8 cellular contexts compared by ENCODE assay signal in genomic region chr14:23321572-23322547, GRCh38. TPM values are rescaled to one million over a fixed set of nuclear protein-coding genes. Genes with fewer than 3 reads are reported as not detected.
DNase-seq lines count a peak whose midpoint lies in the region; ATAC-seq and TF ChIP-seq lines count a peak whose summit lies in the region.

No MANE protein-coding gene starts in this region.

- peaks cover 8% of the 10 kb centered on the region for H3K9me3 Mint-ChIP-seq in activated CD4-positive, alpha-beta T cell treated with anti-CD3 and anti-CD28 coated beads, Interleukin-2, amount 10 ng/mL, durations not matched to agents 24 days and 14 days
- H3K9me3 Mint-ChIP-seq in memory B cell, result no peaks in the 10 kb centered on the region
- peaks cover 8% of the 10 kb centered on the region for H3K9me3 Mint-ChIP-seq in stimulated activated memory B cell treated with anti-CD40 and anti-IgM and Interleukin-4, amounts not matched to agents 10 μg/mL and 1 μg/mL and 100 μg/mL, for 72 hours

- H3K36me3 ChIP-seq in DOHH2 (ENCODE audit: control insufficient read depth, low read length) (peaks cover 57% of the 10 kb centered on the region), ectodermal cell (ENCODE audit: control insufficient read depth, insufficient read depth, low read length) (peaks cover 26% of the 10 kb centered on the region)

- H3K4me1 ChIP-seq in DOHH2 (ENCODE audit: control insufficient read depth, low read length) (peaks cover 22% of the 10 kb centered on the region), ectodermal cell (ENCODE audit: control insufficient read depth, insufficient read depth, low read length) (peaks cover 9% of the 10 kb centered on the region)

- H3K4me2 ChIP-seq in DOHH2 (ENCODE audit: low read length), result peak overlapping the region; percentile 69

- H3K27ac ChIP-seq in DOHH2 (ENCODE audit: low read depth, low read length), result peak overlapping the region; percentile 54
- peak overlapping the region; percentile 92 for H3K27ac ChIP-seq in ectodermal cell (ENCODE audit: insufficient read depth, low read depth, low read length, poor library complexity, severe bottlenecking)

- peak; percentile 70 for DNase-seq in M059J (ENCODE audit: low read depth)
- peak; percentile 85 for DNase-seq in activated CD4-positive, alpha-beta T cell treated with anti-CD3 and anti-CD28 coated beads, Interleukin-2, amount 10 ng/mL, durations not matched to agents 24 days and 14 days
- DNase-seq in memory B cell (ENCODE audit: low spot score in 2 of 2), result no peak
- no peak for DNase-seq in OCI-M2 (lab: John Stamatoyannopoulos, UW; ENCODE audit: unreplicated experiment)

- H3K27me3 ChIP-seq in DOHH2 (ENCODE audit: control insufficient read depth, low read length) (no peaks in the 10 kb centered on the region), ectodermal cell (ENCODE audit: control insufficient read depth, insufficient read depth, low read length, poor library complexity, severe bottlenecking) (no peaks in the 10 kb centered on the region)

- TF ChIP-seq CTCF in DOHH2 (IDR thresholded peaks at IDR 0.05; ENCODE audit: low read depth, low read length, poor library complexity, severe bottlenecking), result no peak

- peaks cover 25% of the 10 kb centered on the region for H3F3A ChIP-seq in DOHH2 (ENCODE audit: control insufficient read depth, insufficient read depth)

- H3K36me3 Mint-ChIP-seq in activated CD4-positive, alpha-beta T cell treated with anti-CD3 and anti-CD28 coated beads, Interleukin-2, amount 10 ng/mL, durations not matched to agents 24 days and 14 days (ENCODE audit: low read depth), result peaks cover 46% of the 10 kb centered on the region
- peaks cover 22% of the 10 kb centered on the region for H3K36me3 Mint-ChIP-seq in memory B cell
- H3K36me3 Mint-ChIP-seq in stimulated activated memory B cell treated with anti-CD40 and anti-IgM and Interleukin-4, amounts not matched to agents 10 μg/mL and 1 μg/mL and 100 μg/mL, for 72 hours, result peaks cover 46% of the 10 kb centered on the region

- H3K4me3 ChIP-seq in DOHH2 (ENCODE audit: low read length) (peak overlapping the region; percentile 98), ectodermal cell (ENCODE audit: insufficient read depth, low read depth, low read length) (peak overlapping the region; percentile 95)

- H3K79me2 ChIP-seq in DOHH2 (ENCODE audit: control insufficient read depth, low read length), result peaks cover 37% of the 10 kb centered on the region

- peaks cover 24% of the 10 kb centered on the region for H3K4me1 Mint-ChIP-seq in activated CD4-positive, alpha-beta T cell treated with anti-CD3 and anti-CD28 coated beads, Interleukin-2, amount 10 ng/mL, durations not matched to agents 24 days and 14 days
- H3K4me1 Mint-ChIP-seq in memory B cell, result peaks cover 26% of the 10 kb centered on the region
- H3K4me1 Mint-ChIP-seq in stimulated activated memory B cell treated with anti-CD40 and anti-IgM and Interleukin-4, amounts not matched to agents 10 μg/mL and 1 μg/mL and 100 μg/mL, for 72 hours, result peaks cover 36% of the 10 kb centered on the region

- H3K27ac Mint-ChIP-seq in activated CD4-positive, alpha-beta T cell treated with anti-CD3 and anti-CD28 coated beads, Interleukin-2, amount 10 ng/mL, durations not matched to agents 24 days and 14 days, result peak overlapping the region; percentile 96
- peak overlapping the region; percentile 98 for H3K27ac Mint-ChIP-seq in memory B cell
- peak overlapping the region; percentile 96 for H3K27ac Mint-ChIP-seq in stimulated activated memory B cell treated with anti-CD40 and anti-IgM and Interleukin-4, amounts not matched to agents 10 μg/mL and 1 μg/mL and 100 μg/mL, for 72 hours

- 0% methylated on average over 63 to 64 of the region's 64 CpGs for WGBS in ectodermal cell, 2 experiments

- no peaks in the 10 kb centered on the region for H3K9me2 ChIP-seq in DOHH2 (replicated peaks; ENCODE audit: control insufficient read depth, low read length)

- peak overlapping the region; percentile 90 for H3K4me3 Mint-ChIP-seq in activated CD4-positive, alpha-beta T cell treated with anti-CD3 and anti-CD28 coated beads, Interleukin-2, amount 10 ng/mL, durations not matched to agents 24 days and 14 days
- H3K4me3 Mint-ChIP-seq in memory B cell, result peak overlapping the region; percentile 87
- peak overlapping the region; percentile 93 for H3K4me3 Mint-ChIP-seq in stimulated activated memory B cell treated with anti-CD40 and anti-IgM and Interleukin-4, amounts not matched to agents 10 μg/mL and 1 μg/mL and 100 μg/mL, for 72 hours

- H3K9me3 ChIP-seq in DOHH2 (ENCODE audit: control insufficient read depth, insufficient read depth, low read length) (no peaks in the 10 kb centered on the region), ectodermal cell (ENCODE audit: control insufficient read depth, low read length) (no peaks in the 10 kb centered on the region)

- no peaks in the 10 kb centered on the region for H3K27me3 Mint-ChIP-seq in activated CD4-positive, alpha-beta T cell treated with anti-CD3 and anti-CD28 coated beads, Interleukin-2, amount 10 ng/mL, durations not matched to agents 24 days and 14 days
- H3K27me3 Mint-ChIP-seq in memory B cell, result no peaks in the 10 kb centered on the region
- no peaks in the 10 kb centered on the region for H3K27me3 Mint-ChIP-seq in stimulated activated memory B cell treated with anti-CD40 and anti-IgM and Interleukin-4, amounts not matched to agents 10 μg/mL and 1 μg/mL and 100 μg/mL, for 72 hours

- H4K20me1 ChIP-seq in DOHH2 (ENCODE audit: control insufficient read depth, insufficient read depth, low read depth, low read length), result no peaks in the 10 kb centered on the region; the same call in 1 of the 2 replicates

- ATAC-seq in GM21737 (IDR thresholded peaks at IDR 0.05; ENCODE audit: unreplicated experiment), result peak; percentile 10
- ATAC-seq in memory B cell (ENCODE audit: low read depth), result peak; percentile 0
- ATAC-seq in stimulated activated memory B cell treated with anti-CD40 and anti-IgM and Interleukin-4, amounts not matched to agents 10 μg/mL and 1 μg/mL and 100 μg/mL, for 72 hours, result peak; percentile 14

- intact Hi-C loops in activated CD4-positive, alpha-beta T cell treated with anti-CD3 and anti-CD28 coated beads, Interleukin-2, amount 10 ng/mL, durations not matched to agents 24 days and 14 days (cut with micrococcal nuclease), result loop anchor here (1.0 to 2.0 kb wide), 5 partner anchors 21 to 229 kb away; partner anchors contain the start of genes ACIN1, C14orf119, HOMEZ and NGDN

RNA-seq across cellular contexts. Expression of gene PABPN1, which starts 0.6 kb away (rescaled TPM):
- total RNA-seq in M059J (2014; rRNA removed; shearing (Covaris generic)), result 80.8 and 89.2 TPM in 2 replicates
- 277 and 278 TPM in 2 replicates for total RNA-seq in activated CD4-positive, alpha-beta T cell treated with anti-CD3 and anti-CD28 coated beads, Interleukin-2, amount 10 ng/mL, durations not matched to agents 24 days and 14 days
- polyA plus RNA-seq in ectodermal cell (2013, experiment 1 of 4), result 470 TPM
- polyA plus RNA-seq in ectodermal cell (2013, experiment 2 of 4), result 422 TPM
- polyA plus RNA-seq in ectodermal cell (2013, experiment 3 of 4), result 322 TPM
- polyA plus RNA-seq in ectodermal cell (2013, experiment 4 of 4), result 370 TPM

RNA-seq across cellular contexts. Expression of gene BCL2L2, which starts 15.2 kb away (rescaled TPM):
- 9.5 and 17.1 TPM in 2 replicates for total RNA-seq in M059J (2014; rRNA removed; shearing (Covaris generic))
- 5.6 and 5.7 TPM in 2 replicates for total RNA-seq in activated CD4-positive, alpha-beta T cell treated with anti-CD3 and anti-CD28 coated beads, Interleukin-2, amount 10 ng/mL, durations not matched to agents 24 days and 14 days
- polyA plus RNA-seq in ectodermal cell (2013, experiment 1 of 4), result 24.1 TPM
- 20.8 TPM for polyA plus RNA-seq in ectodermal cell (2013, experiment 2 of 4)
- polyA plus RNA-seq in ectodermal cell (2013, experiment 3 of 4), result 16.4 TPM
- polyA plus RNA-seq in ectodermal cell (2013, experiment 4 of 4), result 18.0 TPM

RNA-seq across cellular contexts. Expression of gene PPP1R3E, which starts 19.2 kb away (rescaled TPM):
- total RNA-seq in M059J (2014; rRNA removed; shearing (Covaris generic)), result 3.0 and 5.0 TPM in 2 replicates
- 21.3 and 23.3 TPM in 2 replicates for total RNA-seq in activated CD4-positive, alpha-beta T cell treated with anti-CD3 and anti-CD28 coated beads, Interleukin-2, amount 10 ng/mL, durations not matched to agents 24 days and 14 days
- 17.7 TPM for polyA plus RNA-seq in ectodermal cell (2013, experiment 1 of 4)
- 20.5 TPM for polyA plus RNA-seq in ectodermal cell (2013, experiment 2 of 4)
- polyA plus RNA-seq in ectodermal cell (2013, experiment 3 of 4), result 12.4 TPM
- polyA plus RNA-seq in ectodermal cell (2013, experiment 4 of 4), result 18.0 TPM

RNA-seq across cellular contexts. Expression of gene SLC22A17, which starts 30.8 kb away (rescaled TPM):
- 4.6 and 8.6 TPM in 2 replicates for total RNA-seq in M059J (2014; rRNA removed; shearing (Covaris generic))
- 2.0 and 2.3 TPM in 2 replicates for total RNA-seq in activated CD4-positive, alpha-beta T cell treated with anti-CD3 and anti-CD28 coated beads, Interleukin-2, amount 10 ng/mL, durations not matched to agents 24 days and 14 days
- polyA plus RNA-seq in ectodermal cell (2013, experiment 1 of 4), result 76.9 TPM
- polyA plus RNA-seq in ectodermal cell (2013, experiment 2 of 4), result 82.5 TPM
- 74.7 TPM for polyA plus RNA-seq in ectodermal cell (2013, experiment 3 of 4)
- 87.5 TPM for polyA plus RNA-seq in ectodermal cell (2013, experiment 4 of 4)

RNA-seq across cellular contexts. Expression of gene HOMEZ, which starts 35.9 kb away (rescaled TPM):
- total RNA-seq in M059J (2014; rRNA removed; shearing (Covaris generic)), result 9.1 and 11.9 TPM in 2 replicates
- total RNA-seq in activated CD4-positive, alpha-beta T cell treated with anti-CD3 and anti-CD28 coated beads, Interleukin-2, amount 10 ng/mL, durations not matched to agents 24 days and 14 days, result 12.9 and 13.5 TPM in 2 replicates
- polyA plus RNA-seq in ectodermal cell (2013, experiment 1 of 4), result 29.5 TPM
- polyA plus RNA-seq in ectodermal cell (2013, experiment 2 of 4), result 25.7 TPM
- polyA plus RNA-seq in ectodermal cell (2013, experiment 3 of 4), result 23.4 TPM
- 28.2 TPM for polyA plus RNA-seq in ectodermal cell (2013, experiment 4 of 4)

Comparison
In these comparisons a context has a peak if more than half of its experiments do, and no peak if none do; other contexts are left out.
1. DNase-seq: peak in M059J (single experiment) and activated CD4-positive, alpha-beta T cell treated with anti-CD3 and anti-CD28 coated beads, Interleukin-2, amount 10 ng/mL, durations not matched to agents 24 days and 14 days (single experiment); none in memory B cell (0 of 2) and OCI-M2 (single experiment).
2. Peak in every context shown above with its lines, with median percentiles within 50 percentile points of each other: ATAC-seq, H3K27ac Mint-ChIP-seq and H3K4me3 Mint-ChIP-seq.